ENCODE assay signal across 1 cellular context in genomic region chr9:94097788-94098413, GRCh38.
TF ChIP-seq lines count a peak whose summit lies in the region.

No MANE protein-coding gene starts in this region.

TF ChIP-seq in K562, 482 proteins besides CTCF, POLR2A, EP300 and RAD21:
- no peak for TF ChIP-seq SNIP1 (IDR thresholded peaks at IDR 0.05; ENCODE audit: low read depth)
- TF ChIP-seq STAG1 (CRISPR knock-in tag; IDR thresholded peaks at IDR 0.05; ENCODE audit: borderline replicate concordance) = no peak
- TF ChIP-seq, protein P1, sequence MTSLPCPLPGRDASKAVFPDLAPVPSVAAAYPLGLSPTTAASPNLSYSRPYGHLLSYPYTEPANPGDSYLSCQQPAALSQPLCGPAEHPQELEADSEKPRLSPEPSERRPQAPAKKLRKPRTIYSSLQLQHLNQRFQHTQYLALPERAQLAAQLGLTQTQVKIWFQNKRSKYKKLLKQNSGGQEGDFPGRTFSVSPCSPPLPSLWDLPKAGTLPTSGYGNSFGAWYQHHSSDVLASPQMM (CRISPR knock-in tag; IDR thresholded peaks at IDR 0.05) = no peak
- TF ChIP-seq FOSL1 (tag; conservative IDR thresholded peaks at IDR 0.05) = peak; percentile 47; the same call in 1 of the 2 replicates
- no peak for TF ChIP-seq ZNF324 (CRISPR knock-in tag; IDR thresholded peaks at IDR 0.05)
